In genomic region chr5:22214096-22214495, GRCh38 we compare ENCODE assay signal across 8 cellular contexts.
DNase-seq lines count a peak whose midpoint lies in the region; ATAC-seq and TF ChIP-seq lines count a peak whose summit lies in the region.
"Not testable (repeated sequence)": the region's sequence is repeated elsewhere in the genome, so short reads cannot be mapped to it uniquely, and the experiment has no call there.

No MANE protein-coding gene starts in this region.

- H3K9ac ChIP-seq in GM23248; Karpas-422 (ENCODE audit: low read length); smooth muscle cell (ENCODE audit: low read depth): not testable (repeated sequence)

- not testable (repeated sequence) for H3K9me3 ChIP-seq in GM23248 (ENCODE audit: low read depth); Karpas-422 (ENCODE audit: low read length); body of pancreas; smooth muscle cell (replicated peaks; ENCODE audit: low read depth)

- DNase-seq in COLO668 (lab: John Stamatoyannopoulos, UW; ENCODE audit: unreplicated experiment) (peak; percentile 49), GM23248 (peak; percentile 2), Karpas-422 (peak; percentile 45), NCI-H510A treated with DMSO at 0.1 percent for 48 hours (lab: John Stamatoyannopoulos, UW) (peak; percentile 10), body of pancreas (peak in 1 of 4 donors; percentile 5)
- not testable (repeated sequence) for DNase-seq in kidney epithelial cell (ENCODE audit: low read depth); smooth muscle cell (lab: John Stamatoyannopoulos, UW; ENCODE audit: unreplicated experiment)

- H2AFZ ChIP-seq in GM23248; Karpas-422 (ENCODE audit: low read length); smooth muscle cell (ENCODE audit: low read depth): not testable (repeated sequence)

- H3K4me1 ChIP-seq in GM23248 (ENCODE audit: insufficient read depth); Karpas-422 (ENCODE audit: low read length); body of pancreas; smooth muscle cell (ENCODE audit: low read depth): not testable (repeated sequence)

- ATAC-seq in SK-N-SH treated with all-trans-retinoic acid at 6 μM for 48 hours (peak; percentile 96), body of pancreas (peak; percentile 55)

- not testable (repeated sequence) for H3F3A ChIP-seq in GM23248 (ENCODE audit: insufficient read depth); smooth muscle cell (ENCODE audit: low read depth)

- H3K4me2 ChIP-seq in GM23248 (ENCODE audit: unreplicated experiment); Karpas-422 (ENCODE audit: low read depth, low read length, poor library complexity, severe bottlenecking); smooth muscle cell: not testable (repeated sequence)

- not testable (repeated sequence) for TF ChIP-seq CTCF in body of pancreas (IDR thresholded peaks at IDR 0.05)
- peak; percentile 34 for TF ChIP-seq CTCF in kidney epithelial cell (IDR thresholded peaks at IDR 0.05; ENCODE audit: insufficient read depth, low read length, poor library complexity, severe bottlenecking)
- peak; percentile 22 for TF ChIP-seq CTCF in smooth muscle cell (IDR thresholded peaks at IDR 0.05; ENCODE audit: borderline replicate concordance, insufficient read depth, poor library complexity, severe bottlenecking)

- H3K27me3 ChIP-seq in GM23248 (replicated peaks; ENCODE audit: insufficient read depth); Karpas-422 (ENCODE audit: low read length); body of pancreas; kidney epithelial cell (ENCODE audit: control insufficient read depth, insufficient read depth, low read length); smooth muscle cell (ENCODE audit: low read depth): not testable (repeated sequence)

- not testable (repeated sequence) for H3K9me2 ChIP-seq in GM23248 (ENCODE audit: insufficient read depth); Karpas-422 (replicated peaks; ENCODE audit: insufficient read depth, low read length)

- 5 to 7% methylated on average over 2 to 3 of the region's 4 CpGs for WGBS in GM23248 (ENCODE audit: low coverage in 1 of 2, low lambda C conversion rate in 2 of 2, missing lambda C conversion rate in 2 of 2), 2 experiments
- WGBS in body of pancreas, 2 donors: 6 to 9% methylated on average over 3 of the region's 4 CpGs
- WGBS in smooth muscle cell (ENCODE audit: low lambda C conversion rate): 3% methylated on average over 3 of the region's 4 CpGs

- intact Hi-C loops in body of pancreas (cut with DNase I): not testable (repeated sequence)

- H3K79me2 ChIP-seq in GM23248 (ENCODE audit: insufficient read depth); Karpas-422 (ENCODE audit: low read length); smooth muscle cell (ENCODE audit: low read depth): not testable (repeated sequence)

- not testable (repeated sequence) for H3K27ac ChIP-seq in GM23248; Karpas-422 (ENCODE audit: low read length); body of pancreas; smooth muscle cell (ENCODE audit: low read depth)

- in situ Hi-C loops in GM23248 (cut with MboI): not testable (repeated sequence)

- not testable (repeated sequence) for TF ChIP-seq POLR2A in body of pancreas (IDR thresholded peaks at IDR 0.05)

- H3K36me3 ChIP-seq in GM23248 (ENCODE audit: low read depth); Karpas-422 (ENCODE audit: insufficient read depth, low read length); body of pancreas (replicated peaks in 1 of 2; ENCODE audit: insufficient read depth in 1 of 2, low read depth in 2 of 2); kidney epithelial cell (ENCODE audit: control insufficient read depth, insufficient read depth, low read length); smooth muscle cell (ENCODE audit: low read depth): not testable (repeated sequence)

- not testable (repeated sequence) for H3K4me3 ChIP-seq in GM23248; Karpas-422 (ENCODE audit: low read length); body of pancreas; kidney epithelial cell (ENCODE audit: low read depth, low read length); smooth muscle cell

- H4K20me1 ChIP-seq in GM23248 (ENCODE audit: insufficient read depth); Karpas-422 (ENCODE audit: insufficient read depth, low read depth, low read length); smooth muscle cell (ENCODE audit: low read depth): not testable (repeated sequence)
